ENCODE assay signal across 2 cellular contexts in the genomic region with DNA sequence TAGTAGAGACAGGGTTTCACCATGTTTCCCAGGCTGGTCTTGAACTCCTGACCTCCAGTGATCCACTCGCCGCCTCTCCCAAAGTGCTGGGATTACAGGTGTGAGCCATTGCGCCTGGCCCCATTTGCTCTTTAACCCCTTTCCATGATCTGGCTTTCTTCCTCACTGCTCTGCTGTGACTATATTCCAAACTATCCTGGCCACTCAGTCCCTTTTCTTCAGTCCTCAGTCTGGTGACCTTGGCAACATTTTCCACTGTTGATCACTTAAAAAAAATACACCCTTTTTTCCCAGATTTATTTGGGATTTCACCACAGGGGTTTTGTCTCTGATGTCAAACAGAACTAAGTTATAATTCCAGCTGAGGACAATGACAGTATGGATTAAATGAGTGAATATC.
TF ChIP-seq lines count a peak whose summit lies in the region.

No MANE protein-coding gene starts in this region.

TF ChIP-seq in SK-N-SH, 30 proteins besides CTCF, POLR2A, EP300 and RAD21 (continued from another document):
- TF ChIP-seq TCF12 (IDR thresholded peaks at IDR 0.05) (no peak), IRF3 (IDR thresholded peaks at IDR 0.05; ENCODE audit: low read depth, low read length) (no peak), REST (IDR thresholded peaks at IDR 0.05; ENCODE audit: low read depth, low read length) (no peak)

TF ChIP-seq in SK-N-SH treated with all-trans-retinoic acid at 6 μM for 48 hours, 23 proteins besides CTCF, POLR2A, EP300 and RAD21 (continued from another document):
- TF ChIP-seq ISL1 (CRISPR knock-in tag; IDR thresholded peaks at IDR 0.05): no peak
- TF ChIP-seq GLIS3 (CRISPR knock-in tag; IDR thresholded peaks at IDR 0.05): no peak
- no peak for TF ChIP-seq TSHZ2 (CRISPR knock-in tag; IDR thresholded peaks at IDR 0.05)
- TF ChIP-seq, protein P1, sequence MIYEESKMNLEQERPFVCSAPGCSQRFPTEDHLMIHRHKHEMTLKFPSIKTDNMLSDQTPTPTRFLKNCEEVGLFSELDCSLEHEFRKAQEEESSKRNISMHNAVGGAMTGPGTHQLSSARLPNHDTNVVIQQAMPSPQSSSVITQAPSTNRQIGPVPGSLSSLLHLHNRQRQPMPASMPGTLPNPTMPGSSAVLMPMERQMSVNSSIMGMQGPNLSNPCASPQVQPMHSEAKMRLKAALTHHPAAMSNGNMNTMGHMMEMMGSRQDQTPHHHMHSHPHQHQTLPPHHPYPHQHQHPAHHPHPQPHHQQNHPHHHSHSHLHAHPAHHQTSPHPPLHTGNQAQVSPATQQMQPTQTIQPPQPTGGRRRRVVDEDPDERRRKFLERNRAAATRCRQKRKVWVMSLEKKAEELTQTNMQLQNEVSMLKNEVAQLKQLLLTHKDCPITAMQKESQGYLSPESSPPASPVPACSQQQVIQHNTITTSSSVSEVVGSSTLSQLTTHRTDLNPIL (CRISPR knock-in tag; IDR thresholded peaks at IDR 0.05; ENCODE audit: low read depth): no peak
- no peak for TF ChIP-seq CSDC2 (CRISPR knock-in tag; IDR thresholded peaks at IDR 0.05)
- no peak for TF ChIP-seq ZFP30 (CRISPR knock-in tag; IDR thresholded peaks at IDR 0.05)
- no peak for TF ChIP-seq SNAI2 (CRISPR knock-in tag; IDR thresholded peaks at IDR 0.05)
- TF ChIP-seq OSR1 (CRISPR knock-in tag; IDR thresholded peaks at IDR 0.05): no peak
- no peak for TF ChIP-seq PPARA (CRISPR knock-in tag; IDR thresholded peaks at IDR 0.05; ENCODE audit: borderline replicate concordance)
